Comparison of ENCODE assay signal across 20 cellular contexts in the genomic region with DNA sequence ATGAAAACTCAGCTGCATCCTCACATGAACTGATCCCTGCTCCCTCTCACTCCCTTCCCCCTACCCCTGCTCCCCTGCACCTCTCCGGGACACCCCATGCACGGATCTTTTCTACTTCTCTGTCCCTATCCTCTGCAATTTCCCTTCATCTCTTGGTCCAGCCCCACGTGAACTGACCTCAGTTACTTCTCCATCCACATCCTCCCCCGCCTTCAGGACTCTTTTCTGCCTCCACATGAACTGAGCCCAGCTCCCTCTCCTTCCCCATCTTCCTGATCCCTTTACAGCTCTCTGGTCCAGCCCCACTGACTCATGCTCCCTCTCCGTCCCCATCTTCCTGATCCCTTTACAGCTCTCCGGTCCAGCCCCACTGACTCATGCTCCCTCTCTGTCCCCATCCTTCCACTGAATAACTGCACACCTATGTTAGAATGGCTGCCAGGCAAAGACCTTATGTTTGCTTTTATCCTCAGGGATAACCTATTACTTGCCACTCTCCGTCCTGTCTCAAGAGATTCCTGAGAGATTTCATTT. TPM values are rescaled to one million over a fixed set of nuclear protein-coding genes. Genes with fewer than 3 reads are reported as not detected.
DNase-seq lines count a peak whose midpoint lies in the region; ATAC-seq, FAIRE-seq and TF ChIP-seq lines count a peak whose summit lies in the region.
"Had no signal": no experiment of that assay in that cellular context is flagged by ENCODE, and none has a peak within 500 bp of the region (broad histone marks: within the 10 kb centered on the region; RNA-seq: fewer than 3 reads in every experiment).

No MANE protein-coding gene starts in this region.

- H3K4me1 Mint-ChIP-seq in T-helper 17 cell = no peaks in the 10 kb centered on the region

- H3K27ac Mint-ChIP-seq in T-helper 17 cell = no peak overlapping the region
- H3K27ac Mint-ChIP-seq: CD8-positive, alpha-beta T cell had no signal

- TF ChIP-seq POLR2A in H54 (IDR thresholded peaks at IDR 0.05; ENCODE audit: low read depth, low read length) = no peak

- peaks cover 11% of the 10 kb centered on the region for H3K27me3 Mint-ChIP-seq in T-helper 17 cell

- ATAC-seq in T-helper 17 cell = no peak
- ATAC-seq in GM19397 (IDR thresholded peaks at IDR 0.05; ENCODE audit: unreplicated experiment) = no peak
- ATAC-seq: CD8-positive, alpha-beta T cell; K562 had no signal

- intact Hi-C loops in posterior vena cava (cut with DNase I) = no loop called here

- peaks cover 2% of the 10 kb centered on the region for H3K36me3 Mint-ChIP-seq in T-helper 17 cell (ENCODE audit: low read depth)

- H3K9me3 ChIP-seq in T-helper 17 cell (ENCODE audit: control insufficient read depth, low read length, poor library complexity, severe bottlenecking) = no peaks in the 10 kb centered on the region
- H3K9me3 ChIP-seq: BLaER1 treated with 17β-estradiol and CSF1 and Interleukin-3, amounts not matched to agents 10 nM and 100 nM; HAP-1 had no signal

- DNase-seq in H54 (ENCODE audit: insufficient read length, low spot score) (peak; percentile 13), RPMI7951 (ENCODE audit: low read depth) (peak; percentile 11), epithelial cell of prostate (ENCODE audit: low read depth, low spot score) (peak; percentile 12), posterior vena cava (ENCODE audit: low spot score) (peak; percentile 29), T-helper 17 cell (no peak), KBM-7 (no peak)
- DNase-seq: Calu3; CD8-positive, alpha-beta T cell; DMS53; NCI-H1048; NCI-H1436; NCI-H2029; NCI-H345; NCI-H524 treated with DMSO at 0.1 percent for 48 hours had no signal

- FAIRE-seq in H54 (lab: Jason Lieb, UNC) = peak; percentile 48
- FAIRE-seq: K562 had no signal

- no peak overlapping the region for H3K4me3 Mint-ChIP-seq in T-helper 17 cell
- H3K4me3 Mint-ChIP-seq: CD8-positive, alpha-beta T cell had no signal

- no peak overlapping the region for H3K27ac ChIP-seq in epithelial cell of prostate
- H3K27ac ChIP-seq: BLaER1 treated with 17β-estradiol and CSF1 and Interleukin-3, amounts not matched to agents 10 nM and 100 nM; RWPE1 had no signal

- in situ Hi-C loops in KBM-7 (cut with MboI; ENCODE audit: low pct_unique_long_range_greater_than_20kb, low sequenced_read_pairs) = loop anchor here (25.0 kb wide), 1 partner anchor 188 kb away; the partner anchor contains the start of gene GABRQ

RNA-seq across cellular contexts. Expression of gene CETN2, which starts 5.6 kb away (rescaled TPM):
- 42.1 and 44.6 TPM in 2 replicates for total RNA-seq in RPMI7951 (2014; rRNA removed; shearing (Covaris generic))
- total RNA-seq in posterior vena cava (10 to 100 TPM; 27.9 to 33.1 TPM), T-helper 17 cell (1 to 10 TPM; 7.5 to 9.4 TPM)

RNA-seq across cellular contexts. Expression of gene NSDHL, which starts 6.0 kb away (rescaled TPM):
- 8.7 and 12.4 TPM in 2 replicates for total RNA-seq in RPMI7951 (2014; rRNA removed; shearing (Covaris generic))
- total RNA-seq in posterior vena cava = 10 to 100 TPM in 1 of 2 donors, 1 to 10 TPM in 1; 9.4 to 10.7 TPM
- 1 to 10 TPM; 4.3 to 5.3 TPM for total RNA-seq in T-helper 17 cell

RNA-seq across cellular contexts. Expression of gene MAGEA6, which starts 55.4 kb away (rescaled TPM):
- total RNA-seq in RPMI7951 (2014; rRNA removed; shearing (Covaris generic)) = 85.4 and 95.8 TPM in 2 replicates
- not detected for total RNA-seq in posterior vena cava
- not detected for total RNA-seq in T-helper 17 cell
- total RNA-seq: Calu3; CD8-positive, alpha-beta T cell; G401 had no signal

Comparison
In these comparisons a context has a peak if more than half of its experiments do, and no peak if none do; other contexts are left out.
1. DNase-seq: peak in H54 (single experiment), RPMI7951 (single experiment), epithelial cell of prostate (single experiment) and posterior vena cava (single experiment); none in T-helper 17 cell (0 of 3) and KBM-7 (single experiment).
2. RNA of gene MAGEA6, which starts 55.4 kb away (total RNA-seq): 85.4 to 95.8 TPM in RPMI7951; not detected in posterior vena cava and not detected in T-helper 17 cell; every median in the first group is over 10 times any median in the second.